In genomic region chr6:43926644-43927524, GRCh38 we compare ENCODE assay signal across 2 cellular contexts.
TF ChIP-seq lines count a peak whose summit lies in the region.

No MANE protein-coding gene starts in this region.

TF ChIP-seq in A549, 52 proteins besides CTCF, POLR2A, EP300 and RAD21 (continued from another document):
- TF ChIP-seq ATOH8 (CRISPR knock-in tag; IDR thresholded peaks at IDR 0.05; ENCODE audit: low read depth) (no peak), SMC3 (IDR thresholded peaks at IDR 0.05) (no peak), ZC3H11A (IDR thresholded peaks at IDR 0.05) (no peak)

TF ChIP-seq in HCT116, 20 proteins besides CTCF, POLR2A, EP300 and RAD21 (continued from another document):
- TF ChIP-seq REST (IDR thresholded peaks at IDR 0.05; ENCODE audit: low read depth): no peak
- no peak for TF ChIP-seq ELF1 (IDR thresholded peaks at IDR 0.05; ENCODE audit: borderline replicate concordance, low read depth)
- peak; percentile 87 for TF ChIP-seq TCF7L2 (IDR thresholded peaks at IDR 0.05; ENCODE audit: borderline replicate concordance, extremely low read depth, insufficient read depth, insufficient read length)
- TF ChIP-seq POLR2AphosphoS5 (IDR thresholded peaks at IDR 0.05; ENCODE audit: low read depth, low read length): peak; percentile 50; the same call in 1 of the 2 replicates
